In the genomic region with DNA sequence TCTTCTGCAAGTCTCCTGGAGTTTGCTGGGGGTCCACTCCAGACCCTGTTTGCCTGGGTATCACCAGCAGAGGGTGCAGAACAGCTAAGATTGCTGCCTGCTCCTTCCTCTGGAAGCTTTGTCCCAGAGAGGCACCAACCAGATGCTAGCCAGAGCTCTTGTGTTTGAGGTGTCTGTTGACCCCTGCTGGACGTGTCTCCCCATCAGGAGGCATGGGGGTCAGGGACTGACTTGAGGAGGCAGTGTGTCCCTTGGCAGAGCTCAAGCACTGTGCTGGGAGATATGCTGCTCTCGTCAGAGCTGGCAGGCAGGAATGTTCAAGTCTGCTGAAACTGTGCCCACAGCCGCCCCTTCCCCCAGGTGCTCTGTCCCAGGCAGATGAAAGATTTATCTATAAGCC, we compare ENCODE assay signal across 1 cellular context.
TF ChIP-seq lines count a peak whose summit lies in the region.

No MANE protein-coding gene starts in this region.

TF ChIP-seq in Ishikawa, 13 proteins besides CTCF, POLR2A, EP300 and RAD21 (continued from another document):
- TF ChIP-seq, protein P1, sequence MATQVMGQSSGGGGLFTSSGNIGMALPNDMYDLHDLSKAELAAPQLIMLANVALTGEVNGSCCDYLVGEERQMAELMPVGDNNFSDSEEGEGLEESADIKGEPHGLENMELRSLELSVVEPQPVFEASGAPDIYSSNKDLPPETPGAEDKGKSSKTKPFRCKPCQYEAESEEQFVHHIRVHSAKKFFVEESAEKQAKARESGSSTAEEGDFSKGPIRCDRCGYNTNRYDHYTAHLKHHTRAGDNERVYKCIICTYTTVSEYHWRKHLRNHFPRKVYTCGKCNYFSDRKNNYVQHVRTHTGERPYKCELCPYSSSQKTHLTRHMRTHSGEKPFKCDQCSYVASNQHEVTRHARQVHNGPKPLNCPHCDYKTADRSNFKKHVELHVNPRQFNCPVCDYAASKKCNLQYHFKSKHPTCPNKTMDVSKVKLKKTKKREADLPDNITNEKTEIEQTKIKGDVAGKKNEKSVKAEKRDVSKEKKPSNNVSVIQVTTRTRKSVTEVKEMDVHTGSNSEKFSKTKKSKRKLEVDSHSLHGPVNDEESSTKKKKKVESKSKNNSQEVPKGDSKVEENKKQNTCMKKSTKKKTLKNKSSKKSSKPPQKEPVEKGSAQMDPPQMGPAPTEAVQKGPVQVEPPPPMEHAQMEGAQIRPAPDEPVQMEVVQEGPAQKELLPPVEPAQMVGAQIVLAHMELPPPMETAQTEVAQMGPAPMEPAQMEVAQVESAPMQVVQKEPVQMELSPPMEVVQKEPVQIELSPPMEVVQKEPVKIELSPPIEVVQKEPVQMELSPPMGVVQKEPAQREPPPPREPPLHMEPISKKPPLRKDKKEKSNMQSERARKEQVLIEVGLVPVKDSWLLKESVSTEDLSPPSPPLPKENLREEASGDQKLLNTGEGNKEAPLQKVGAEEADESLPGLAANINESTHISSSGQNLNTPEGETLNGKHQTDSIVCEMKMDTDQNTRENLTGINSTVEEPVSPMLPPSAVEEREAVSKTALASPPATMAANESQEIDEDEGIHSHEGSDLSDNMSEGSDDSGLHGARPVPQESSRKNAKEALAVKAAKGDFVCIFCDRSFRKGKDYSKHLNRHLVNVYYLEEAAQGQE (IDR thresholded peaks at IDR 0.05; ENCODE audit: low read depth) = no peak
